Comparison of ENCODE assay signal across 26 cellular contexts in the genomic region with DNA sequence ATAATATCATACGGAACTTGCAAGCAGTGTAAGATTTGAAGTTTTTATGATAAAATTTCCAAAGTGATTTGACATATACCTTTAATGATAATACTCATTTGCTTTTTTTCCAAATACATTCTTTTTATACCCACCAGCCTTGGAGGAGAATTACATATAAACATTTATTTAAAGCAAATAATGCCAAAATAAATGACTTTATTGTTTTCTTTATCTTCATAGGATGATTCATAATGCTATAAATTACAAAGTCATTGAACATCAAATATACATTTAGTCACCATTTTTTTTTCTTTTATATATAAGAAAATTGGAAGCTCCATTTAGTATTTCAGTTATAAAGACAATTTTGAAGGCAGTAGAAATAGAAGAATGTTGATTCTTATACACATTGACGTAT.
"Had no signal": no experiment of that assay in that cellular context is flagged by ENCODE, and none has a peak within 500 bp of the region (broad histone marks: within the 10 kb centered on the region; RNA-seq: fewer than 3 reads in every experiment).

No MANE protein-coding gene starts in this region.

- H3K27me3 ChIP-seq: adrenal gland, body of pancreas, colonic mucosa had no signal

- H3K36me3 ChIP-seq: adrenal gland, colonic mucosa had no signal

- ATAC-seq: activated CD4-positive, alpha-beta T cell treated with anti-CD3 and anti-CD28 coated beads for 36 hours; activated CD8-positive, alpha-beta memory T cell treated with anti-CD3 and anti-CD28 coated beads, Interleukin-2, amount 10 ng/mL, durations not matched to agents 7 days and 5 days; activated CD8-positive, alpha-beta T cell treated with anti-CD3 and anti-CD28 coated beads, Interleukin-2, amount 10 ng/mL, durations not matched to agents 7 days and 5 days; activated naive CD8-positive, alpha-beta T cell treated with anti-CD3 and anti-CD28 coated beads, Interleukin-2, amount 50 U/mL, for 24 hours; body of pancreas; esophagus mucosa; T-helper 17 cell had no signal

- H3K4me3 ChIP-seq: adrenal gland, body of pancreas, colonic mucosa had no signal

- H3K4me1 ChIP-seq: adrenal gland, colonic mucosa had no signal

- H3K9me3 ChIP-seq: adrenal gland, body of pancreas, colonic mucosa had no signal

- DNase-seq: activated CD4-positive, alpha-beta memory T cell treated with anti-CD3 and anti-CD28 coated beads for 36 hours; activated CD4-positive, alpha-beta T cell treated with anti-CD3 and anti-CD28 coated beads for 36 hours; activated CD4-positive, alpha-beta T cell treated with anti-CD3 and anti-CD28 coated beads, Interleukin-2, amount 10 ng/mL, durations not matched to agents 24 days and 14 days; activated CD4-positive, CD25-positive, alpha-beta regulatory T cell; activated CD4-positive, CD25-positive, alpha-beta regulatory T cell treated with anti-CD3 and anti-CD28 coated beads, Interleukin-2, amount 50 U/mL, for 72 hours; activated CD8-positive, alpha-beta memory T cell treated with anti-CD3 and anti-CD28 coated beads, Interleukin-2, amount 10 ng/mL, durations not matched to agents 7 days and 5 days; activated CD8-positive, alpha-beta memory T cell treated with anti-CD3 and anti-CD28 coated beads, Interleukin-2, amount 50 U/mL, for 4 hours; activated CD8-positive, alpha-beta T cell treated with anti-CD3 and anti-CD28 coated beads, Interleukin-2, amount 10 ng/mL, durations not matched to agents 7 days and 5 days; activated effector memory CD4-positive, alpha-beta T cell treated with anti-CD3 and anti-CD28 coated beads, Interleukin-2, amount 50 U/mL, for 16 hours; activated naive CD4-positive, alpha-beta T cell treated with anti-CD3 and anti-CD28 coated beads for 36 hours; activated naive CD8-positive, alpha-beta T cell treated with anti-CD3 and anti-CD28 coated beads for 36 hours; activated naive CD8-positive, alpha-beta T cell treated with anti-CD3 and anti-CD28 coated beads, Interleukin-2, amount 50 U/mL, for 24 hours; activated T-cell treated with anti-CD3 and anti-CD28 coated beads, Interleukin-2, amount 50 U/mL, for 1 hour; activated T-cell treated with anti-CD3 and anti-CD28 coated beads, Interleukin-2, amount 50 U/mL, for 48 hours; adrenal gland; amygdala; aorta; body of pancreas; caudate nucleus; colonic mucosa; effector CD8-positive, alpha-beta T cell; foreskin fibroblast; head of caudate nucleus; T-helper 17 cell had no signal

- FAIRE-seq: frontal cortex had no signal

- H3K27ac ChIP-seq: adrenal gland, body of pancreas, colonic mucosa had no signal
